Comparison of ENCODE assay signal across 1 cellular context in genomic region chr4:48332661-48333060, GRCh38.
TF ChIP-seq lines count a peak whose summit lies in the region.

No MANE protein-coding gene starts in this region.

TF ChIP-seq in HepG2, 621 proteins besides CTCF, POLR2A, EP300 and RAD21:
- TF ChIP-seq HINFP (CRISPR knock-in tag; IDR thresholded peaks at IDR 0.05; ENCODE audit: low read depth) (no peak), EZH2 (conservative IDR thresholded peaks at IDR 0.05; ENCODE audit: low read depth, low read length) (no peak), ZSCAN30 (CRISPR knock-in tag; IDR thresholded peaks at IDR 0.05) (no peak), POLR2AphosphoS2 (IDR thresholded peaks at IDR 0.05; ENCODE audit: low read depth, low read length) (no peak), ZMAT3 (CRISPR knock-in tag; conservative IDR thresholded peaks at IDR 0.05) (no peak), ZNF850 (CRISPR knock-in tag; conservative IDR thresholded peaks at IDR 0.05) (no peak)
